ENCODE assay signal across 9 cellular contexts in genomic region chr11:83612891-83613766, GRCh38.
DNase-seq lines count a peak whose midpoint lies in the region; ATAC-seq and TF ChIP-seq lines count a peak whose summit lies in the region.
"Had no signal": no experiment of that assay in that cellular context is flagged by ENCODE, and none has a peak within 500 bp of the region (broad histone marks: within the 10 kb centered on the region; RNA-seq: fewer than 3 reads in every experiment).

No MANE protein-coding gene starts in this region.

- no peaks in the 10 kb centered on the region for H3K9me3 Mint-ChIP-seq in activated naive CD4-positive, alpha-beta T cell treated with anti-CD3 and anti-CD28 coated beads, Interleukin-2, amount 50 U/mL, for 72 hours

- no peaks in the 10 kb centered on the region for H3K36me3 Mint-ChIP-seq in activated naive CD4-positive, alpha-beta T cell treated with anti-CD3 and anti-CD28 coated beads, Interleukin-2, amount 50 U/mL, for 72 hours
- no peaks in the 10 kb centered on the region for H3K36me3 Mint-ChIP-seq in T-helper 17 cell (ENCODE audit: low read depth)

- H3K36me3 ChIP-seq in OCI-LY3 (replicated peaks; ENCODE audit: low read depth, low read length), result no peaks in the 10 kb centered on the region

- H3K4me1 ChIP-seq in OCI-LY3 (ENCODE audit: low read length), result peaks cover 21% of the 10 kb centered on the region

- no peaks in the 10 kb centered on the region for H4K20me1 ChIP-seq in OCI-LY3 (ENCODE audit: insufficient read depth, low read length)

- H3K4me3 ChIP-seq in OCI-LY3 (ENCODE audit: low read length), result peak overlapping the region; percentile 45

- peak overlapping the region; percentile 47 for H3K27ac ChIP-seq in OCI-LY3 (ENCODE audit: low read length)
- H3K27ac ChIP-seq: epithelial cell of prostate had no signal

- no peaks in the 10 kb centered on the region for H3K79me2 ChIP-seq in OCI-LY3 (ENCODE audit: low read length)

- no peak for DNase-seq in activated CD4-positive, alpha-beta T cell treated with anti-CD3 and anti-CD28 coated beads, Interleukin-2, amount 50 U/mL, for 4 hours
- DNase-seq in activated effector memory CD4-positive, alpha-beta T cell treated with anti-CD3 and anti-CD28 coated beads, Interleukin-2, amount 50 U/mL, for 16 hours, result no peak
- no peak for DNase-seq in activated naive CD4-positive, alpha-beta T cell treated with anti-CD3 and anti-CD28 coated beads, Interleukin-2, amount 50 U/mL, for 72 hours (ENCODE audit: low spot score in 2 of 2)
- DNase-seq in T-helper 17 cell, result no peak

- no peak for TF ChIP-seq CTCF in OCI-LY3 (IDR thresholded peaks at IDR 0.05; ENCODE audit: low read depth, low read length)

- H2AFZ ChIP-seq in OCI-LY3 (ENCODE audit: low read depth, low read length), result no peak overlapping the region

- peak overlapping the region; percentile 70 for H3K4me2 ChIP-seq in OCI-LY3 (ENCODE audit: low read length)

- no peak overlapping the region for H3K4me3 Mint-ChIP-seq in T-helper 17 cell

- H3K27me3 ChIP-seq in OCI-LY3 (ENCODE audit: low read depth, low read length), result peaks cover 40% of the 10 kb centered on the region

- ATAC-seq in GM18498 (IDR thresholded peaks at IDR 0.05; ENCODE audit: unreplicated experiment) (peak; percentile 91), GM21367 (IDR thresholded peaks at IDR 0.05; ENCODE audit: unreplicated experiment) (peak; percentile 91), HG03108 (IDR thresholded peaks at IDR 0.05; ENCODE audit: unreplicated experiment) (peak; percentile 91), T-helper 17 cell (no peak)
- no peak for ATAC-seq in activated naive CD4-positive, alpha-beta T cell treated with anti-CD3 and anti-CD28 coated beads, Interleukin-2, amount 50 U/mL, for 72 hours

- no peaks in the 10 kb centered on the region for H3K9me3 ChIP-seq in OCI-LY3 (ENCODE audit: insufficient read depth, low read length)
- H3K9me3 ChIP-seq in T-helper 17 cell (ENCODE audit: control insufficient read depth, low read length, poor library complexity, severe bottlenecking), result no peaks in the 10 kb centered on the region

- H3K27ac Mint-ChIP-seq in activated naive CD4-positive, alpha-beta T cell treated with anti-CD3 and anti-CD28 coated beads, Interleukin-2, amount 50 U/mL, for 72 hours, result no peak overlapping the region
- H3K27ac Mint-ChIP-seq in T-helper 17 cell, result no peak overlapping the region

- no peaks in the 10 kb centered on the region for H3K27me3 Mint-ChIP-seq in T-helper 17 cell

- H3K4me1 Mint-ChIP-seq in T-helper 17 cell, result no peaks in the 10 kb centered on the region

- no peak overlapping the region for H3K9ac ChIP-seq in OCI-LY3 (ENCODE audit: low read length)

Comparison
In these comparisons a context has a peak if more than half of its experiments do, and no peak if none do; other contexts are left out.
1. ATAC-seq: peak in GM18498 (single experiment), GM21367 (single experiment) and HG03108 (single experiment); none in activated naive CD4-positive, alpha-beta T cell treated with anti-CD3 and anti-CD28 coated beads, Interleukin-2, amount 50 U/mL, for 72 hours (0 of 2) and T-helper 17 cell (single experiment).